ENCODE assay signal across 1 cellular context in the genomic region with DNA sequence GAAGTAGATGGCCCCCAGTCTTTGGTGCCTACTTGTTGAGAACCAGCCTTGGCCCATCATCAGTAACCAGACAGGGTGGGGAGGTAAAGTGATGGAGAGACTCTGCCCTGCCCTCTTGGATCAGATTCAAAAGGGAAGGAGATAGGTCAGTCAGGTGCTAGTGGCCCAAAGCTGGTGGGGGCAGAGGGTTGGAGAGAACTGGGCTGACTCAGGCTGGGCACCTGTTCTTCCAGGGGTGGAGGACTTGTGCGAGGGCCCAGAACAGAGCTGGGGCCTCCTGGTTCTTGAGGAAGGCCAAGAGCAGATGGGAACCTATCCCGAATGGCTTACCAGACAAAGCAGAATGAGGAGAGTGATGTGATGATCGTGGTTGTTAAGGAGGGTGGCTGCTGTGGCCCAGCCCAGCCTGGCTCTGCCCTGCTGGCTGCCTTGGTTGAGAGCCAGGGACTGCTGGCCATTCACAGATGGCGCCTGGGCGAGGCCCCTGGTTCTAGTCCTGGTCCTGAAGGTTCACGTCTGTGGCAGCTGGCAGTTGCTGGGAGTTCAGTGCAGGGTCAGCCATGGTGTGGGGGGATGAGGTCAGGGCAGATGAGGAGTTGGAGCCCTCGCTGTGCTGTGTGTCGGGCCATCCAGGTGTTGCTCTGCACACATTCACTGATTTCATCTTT.
TF ChIP-seq lines count a peak whose summit lies in the region.

No MANE protein-coding gene starts in this region.

TF ChIP-seq in H1, 55 proteins besides CTCF, POLR2A, EP300 and RAD21:
- no peak for TF ChIP-seq JUN (IDR thresholded peaks at IDR 0.05; ENCODE audit: low read depth, low read length)
